Comparison of ENCODE assay signal across 13 cellular contexts in genomic region chr7:158810846-158811245, GRCh38. TPM values are rescaled to one million over a fixed set of nuclear protein-coding genes. Genes with fewer than 3 reads are reported as not detected.
A peak's percentile ranks its signal among the peaks of the same experiment; 100 is the strongest.
DNase-seq lines count a peak whose midpoint lies in the region; ATAC-seq, FAIRE-seq and TF ChIP-seq lines count a peak whose summit lies in the region.
"Had no signal": no experiment of that assay in that cellular context is flagged by ENCODE, and none has a peak within 500 bp of the region (broad histone marks: within the 10 kb centered on the region; RNA-seq: fewer than 3 reads in every experiment).

No MANE protein-coding gene starts in this region.

- no peak overlapping the region for H3K4me2 ChIP-seq in GM23248 (ENCODE audit: unreplicated experiment)

- TF ChIP-seq CTCF in RWPE2 (IDR thresholded peaks at IDR 0.05; ENCODE audit: poor library complexity, severe bottlenecking) (no peak), gastrocnemius medialis (IDR thresholded peaks at IDR 0.05 in 4 of 5, conservative IDR thresholded peaks at IDR 0.05 in 1 of 5) (no peak)

- H3K4me1 ChIP-seq in GM23248 (ENCODE audit: insufficient read depth) (peaks cover 17% of the 10 kb centered on the region), RWPE2 (ENCODE audit: insufficient read depth, poor library complexity, severe bottlenecking) (peaks cover 20% of the 10 kb centered on the region), gastrocnemius medialis (peaks cover 30 to 35% of the 10 kb centered on the region in 2 donors)

- FAIRE-seq in urothelium cell line (lab: Jason Lieb, UNC), result no peak
- FAIRE-seq: H1 had no signal

- in situ Hi-C loops in GM23248 (cut with MboI) (no loop called here), gastrocnemius medialis (cut with MboI; ENCODE audit: low sequenced_read_pairs in 4 of 4) (no loop called here)

- H3K9me3 ChIP-seq in GM23248 (ENCODE audit: low read depth) (no peaks in the 10 kb centered on the region), RWPE2 (ENCODE audit: severe bottlenecking) (no peaks in the 10 kb centered on the region), gastrocnemius medialis (no peaks in the 10 kb centered on the region)

- H3K36me3 ChIP-seq in GM23248 (ENCODE audit: low read depth) (peaks cover 11% of the 10 kb centered on the region; the same call in 1 of the 2 replicates), RWPE2 (ENCODE audit: low read depth) (peaks cover 21% of the 10 kb centered on the region), gastrocnemius medialis (no peaks in the 10 kb centered on the region)

- H2AFZ ChIP-seq in GM23248, result no peak overlapping the region

- 0 out of 2 replicates have a peak, but pooled peaks cover 4% of the 10 kb centered on the region for H4K20me1 ChIP-seq in GM23248 (ENCODE audit: insufficient read depth)

- H3K9me2 ChIP-seq in GM23248 (ENCODE audit: insufficient read depth), result no peaks in the 10 kb centered on the region

- H3F3A ChIP-seq in GM23248 (ENCODE audit: insufficient read depth), result 0 out of 2 replicates have a peak, but pooled peaks cover 6% of the 10 kb centered on the region

- no peak overlapping the region for H3K9ac ChIP-seq in GM23248

- 98 to 99% methylated on average over 5 of the region's 5 CpGs for WGBS in GM23248 (ENCODE audit: low coverage in 1 of 2, low lambda C conversion rate in 2 of 2, missing lambda C conversion rate in 2 of 2), 2 experiments

- ATAC-seq in RWPE2 (ENCODE audit: low read depth) (no peak), gastrocnemius medialis (no peak)
- ATAC-seq: left colon had no signal

- no peaks in the 10 kb centered on the region for H3K27me3 ChIP-seq in GM23248 (replicated peaks; ENCODE audit: insufficient read depth)
- no peaks in the 10 kb centered on the region for H3K27me3 ChIP-seq in RWPE2 (ENCODE audit: insufficient read depth, poor library complexity, severe bottlenecking)
- H3K27me3 ChIP-seq in gastrocnemius medialis, result no peaks in the 10 kb centered on the region
- H3K27me3 ChIP-seq: dorsolateral prefrontal cortex had no signal

- DNase-seq in GM23248 (no peak), RWPE2 (ENCODE audit: low spot score) (no peak), epithelial cell of prostate (ENCODE audit: low read depth, low spot score) (no peak), gastrocnemius medialis (no peak), dermis blood vessel endothelial cell (no peak), midbrain (lab: John Stamatoyannopoulos, UW) (no peak), urothelium cell line (ENCODE audit: low spot score) (no peak)
- DNase-seq: activated gamma-delta T cell, dorsolateral prefrontal cortex, left colon, NCI-H1092 treated with DMSO at 0.1 percent for 48 hours, NCI-H526 treated with DMSO at 0.1 percent for 48 hours had no signal

- TF ChIP-seq POLR2A in gastrocnemius medialis (IDR thresholded peaks at IDR 0.05), result no peak

- intact Hi-C loops in gastrocnemius medialis (cut with DNase I; ENCODE audit: low total_unique reads), result no loop called here

- H3K79me2 ChIP-seq in GM23248 (ENCODE audit: insufficient read depth), result peaks cover 99% of the 10 kb centered on the region

- H3K4me3 ChIP-seq in GM23248 (no peak overlapping the region), RWPE2 (ENCODE audit: severe bottlenecking) (no peak overlapping the region), gastrocnemius medialis (no peak overlapping the region)

- H3K27ac ChIP-seq in GM23248, result peak overlapping the region; percentile 58
- peak overlapping the region; percentile 43 for H3K27ac ChIP-seq in RWPE2 (ENCODE audit: poor library complexity, severe bottlenecking)
- H3K27ac ChIP-seq in epithelial cell of prostate, result peak overlapping the region; percentile 64
- peak overlapping the region; percentile 57 to 77 (median 72) for H3K27ac ChIP-seq in gastrocnemius medialis

RNA-seq across cellular contexts. Expression of gene ESYT2, which starts 18.5 kb away (rescaled TPM):
- total RNA-seq in GM23248 (2014; rRNA removed; shearing (Covaris generic)), result 118 and 129 TPM in 2 replicates
- 48.7 and 49.9 TPM in 2 replicates for polyA plus RNA-seq in GM23248 (2016; fragmentation: Nextera tagmentation; extraction: Ambion mirVana)
- 100 to 1,000 TPM in 1 of 4 donors, 10 to 100 TPM in 3; 67.5 to 106 (median 74.7) TPM for total RNA-seq in gastrocnemius medialis
- 67.6 and 82.1 TPM in 2 replicates for total RNA-seq in dermis blood vessel endothelial cell

RNA-seq across cellular contexts. Expression of gene DYNC2I1, which starts 45.5 kb away (rescaled TPM):
- 6.5 and 6.7 TPM in 2 replicates for total RNA-seq in GM23248 (2014; rRNA removed; shearing (Covaris generic))
- 17.3 and 21.6 TPM in 2 replicates for polyA plus RNA-seq in GM23248 (2016; fragmentation: Nextera tagmentation; extraction: Ambion mirVana)
- total RNA-seq in gastrocnemius medialis, result 10 to 100 TPM in 3 of 4 donors, 1 to 10 TPM in 1; 7.8 to 16.6 (median 11.0) TPM
- total RNA-seq in dermis blood vessel endothelial cell, result 4.9 and 5.3 TPM in 2 replicates
